11 cellular contexts compared by ENCODE assay signal in genomic region chr7:1593091-1593866, GRCh38. TPM values are rescaled to one million over a fixed set of nuclear protein-coding genes. Genes with fewer than 3 reads are reported as not detected.
DNase-seq lines count a peak whose midpoint lies in the region; ATAC-seq and TF ChIP-seq lines count a peak whose summit lies in the region.
"Had no signal": no experiment of that assay in that cellular context is flagged by ENCODE, and none has a peak within 500 bp of the region (broad histone marks: within the 10 kb centered on the region; RNA-seq: fewer than 3 reads in every experiment).

No MANE protein-coding gene starts in this region.

- H3K27ac ChIP-seq in neural progenitor cell (no peak overlapping the region), suprapubic skin (no peak overlapping the region)
- H3K27ac ChIP-seq: adrenal gland had no signal

- DNase-seq in NCI-H82 (lab: John Stamatoyannopoulos, UW) (peak; percentile 56), NCI-H82 treated with DMSO at 0.1 percent for 48 hours (lab: John Stamatoyannopoulos, UW; ENCODE audit: unreplicated experiment) (no peak), HuH-7.5 (ENCODE audit: low spot score) (peak; percentile 59), neural progenitor cell (ENCODE audit: low spot score) (no peak), globus pallidus (ENCODE audit: low spot score) (no peak), suprapubic skin (ENCODE audit: low spot score in 2 of 2) (no peak)
- no peak for DNase-seq in activated naive CD8-positive, alpha-beta T cell treated with anti-CD3 and anti-CD28 coated beads, Interleukin-2, amount 50 U/mL, for 24 hours
- DNase-seq: adrenal gland, AML-193 had no signal

- no peak overlapping the region for H3K4me3 Mint-ChIP-seq in activated naive CD8-positive, alpha-beta T cell treated with anti-CD3 and anti-CD28 coated beads, Interleukin-2, amount 50 U/mL, for 24 hours
- no peak overlapping the region for H3K4me3 Mint-ChIP-seq in neural progenitor cell

- 56% methylated on average over 15 of the region's 19 CpGs for WGBS in suprapubic skin

- H3K27me3 Mint-ChIP-seq in activated naive CD8-positive, alpha-beta T cell treated with anti-CD3 and anti-CD28 coated beads, Interleukin-2, amount 50 U/mL, for 24 hours, result peaks cover 28% of the 10 kb centered on the region
- peaks cover 17% of the 10 kb centered on the region for H3K27me3 Mint-ChIP-seq in neural progenitor cell (ENCODE audit: insufficient read depth, low read depth)

- H3K27me3 ChIP-seq in neural progenitor cell, result no peaks in the 10 kb centered on the region
- H3K27me3 ChIP-seq in suprapubic skin, result peaks cover 83% of the 10 kb centered on the region

- no peak overlapping the region for H2AFZ ChIP-seq in neural progenitor cell (replicated peaks)

- TF ChIP-seq EP300 in suprapubic skin (IDR thresholded peaks at IDR 0.05), result no peak

- H3K9ac ChIP-seq in neural progenitor cell, result no peak overlapping the region

- H3K79me2 ChIP-seq in neural progenitor cell (ENCODE audit: low read depth), result no peaks in the 10 kb centered on the region

- H3K4me3 ChIP-seq in neural progenitor cell, result no peak overlapping the region
- no peak overlapping the region for H3K4me3 ChIP-seq in suprapubic skin
- H3K4me3 ChIP-seq: adrenal gland had no signal

- TF ChIP-seq POLR2A in suprapubic skin (IDR thresholded peaks at IDR 0.05), result no peak

- TF ChIP-seq CTCF in neural progenitor cell (IDR thresholded peaks at IDR 0.05) (peak; percentile 27), suprapubic skin (IDR thresholded peaks at IDR 0.05) (no peak)

- peak; percentile 12 for ATAC-seq in activated naive CD8-positive, alpha-beta T cell treated with anti-CD3 and anti-CD28 coated beads, Interleukin-2, amount 50 U/mL, for 24 hours
- ATAC-seq in HG03565 (IDR thresholded peaks at IDR 0.05; ENCODE audit: unreplicated experiment), result no peak

- no peak overlapping the region for H3K4me2 ChIP-seq in neural progenitor cell

- H3K36me3 ChIP-seq in neural progenitor cell, result no peaks in the 10 kb centered on the region
- H3K36me3 ChIP-seq in suprapubic skin, result no peaks in the 10 kb centered on the region
- H3K36me3 ChIP-seq: adrenal gland had no signal

- no peaks in the 10 kb centered on the region for H3K9me3 ChIP-seq in neural progenitor cell (ENCODE audit: low read depth)
- no peaks in the 10 kb centered on the region for H3K9me3 ChIP-seq in suprapubic skin

- H3K9me3 Mint-ChIP-seq in activated naive CD8-positive, alpha-beta T cell treated with anti-CD3 and anti-CD28 coated beads, Interleukin-2, amount 50 U/mL, for 24 hours, result no peaks in the 10 kb centered on the region
- H3K9me3 Mint-ChIP-seq in neural progenitor cell, result peaks cover 2% of the 10 kb centered on the region

- H3K4me1 ChIP-seq in neural progenitor cell, result no peaks in the 10 kb centered on the region
- peaks cover 5% of the 10 kb centered on the region for H3K4me1 ChIP-seq in suprapubic skin
- H3K4me1 ChIP-seq: adrenal gland had no signal

- no peaks in the 10 kb centered on the region for H4K20me1 ChIP-seq in neural progenitor cell (ENCODE audit: low read depth)

- peaks cover 3% of the 10 kb centered on the region for H3K36me3 Mint-ChIP-seq in activated naive CD8-positive, alpha-beta T cell treated with anti-CD3 and anti-CD28 coated beads, Interleukin-2, amount 50 U/mL, for 24 hours (ENCODE audit: low read depth)
- H3K36me3 Mint-ChIP-seq in neural progenitor cell, result no peaks in the 10 kb centered on the region

- H3K27ac Mint-ChIP-seq in activated naive CD8-positive, alpha-beta T cell treated with anti-CD3 and anti-CD28 coated beads, Interleukin-2, amount 50 U/mL, for 24 hours, result no peak overlapping the region
- no peak overlapping the region for H3K27ac Mint-ChIP-seq in neural progenitor cell

- no peaks in the 10 kb centered on the region for H3F3A ChIP-seq in neural progenitor cell (ENCODE audit: low read depth)

- peaks cover 24% of the 10 kb centered on the region for H3K4me1 Mint-ChIP-seq in activated naive CD8-positive, alpha-beta T cell treated with anti-CD3 and anti-CD28 coated beads, Interleukin-2, amount 50 U/mL, for 24 hours
- H3K4me1 Mint-ChIP-seq in neural progenitor cell, result peaks cover 2% of the 10 kb centered on the region

RNA-seq across cellular contexts. Expression of gene PSMG3, which starts 23.4 kb away (rescaled TPM):
- total RNA-seq in neural progenitor cell (ENCODE audit: low replicate concordance) (31.1 and 50.3 TPM in 2 replicates), suprapubic skin (10 to 100 TPM; 35.7 to 79.0 (median 62.0) TPM)

RNA-seq across cellular contexts. Expression of gene TMEM184A, which starts 37.3 kb away (rescaled TPM):
- total RNA-seq in neural progenitor cell (ENCODE audit: low replicate concordance), result 0.17 and 0.22 TPM in 2 replicates
- total RNA-seq in suprapubic skin, result 100 to 1,000 TPM in 3 of 4 donors, 10 to 100 TPM in 1; 55.0 to 234 (median 112) TPM
- total RNA-seq: pulmonary artery endothelial cell had no signal

Comparison
In these comparisons a context has a peak if more than half of its experiments do, and no peak if none do; other contexts are left out.
1. DNase-seq: peak in NCI-H82 (single experiment) and HuH-7.5 (single experiment); none in NCI-H82 treated with DMSO at 0.1 percent for 48 hours (single experiment), activated naive CD8-positive, alpha-beta T cell treated with anti-CD3 and anti-CD28 coated beads, Interleukin-2, amount 50 U/mL, for 24 hours (single experiment), neural progenitor cell (single experiment), globus pallidus (single experiment) and suprapubic skin (0 of 2).
2. RNA of gene TMEM184A, which starts 37.3 kb away (total RNA-seq): 55.0 to 234 TPM in suprapubic skin; 0.17 to 0.22 TPM in neural progenitor cell; every median in the first group is over 10 times any median in the second.